ENCODE assay signal across 8 cellular contexts in genomic region chr1:11550664-11551283, GRCh38.
DNase-seq lines count a peak whose midpoint lies in the region; ATAC-seq and TF ChIP-seq lines count a peak whose summit lies in the region.

No MANE protein-coding gene starts in this region.

- in situ Hi-C loops in GM13976 (cut with MboI; ENCODE audit: low sequenced_read_pairs, unreplicated experiment), result no loop called here

- no peak for ATAC-seq in GM21786 (IDR thresholded peaks at IDR 0.05; ENCODE audit: unreplicated experiment)

- TF ChIP-seq CTCF in GM13976 (IDR thresholded peaks at IDR 0.05; ENCODE audit: borderline replicate concordance, control extremely low read depth, extremely low read depth, insufficient read depth, missing control alignments) (no peak), choroid plexus epithelial cell (conservative IDR thresholded peaks at IDR 0.05; ENCODE audit: low read depth, low read length) (no peak)

- DNase-seq in GM13976 (ENCODE audit: low spot score) (peak; percentile 70), OCI-M1 (lab: John Stamatoyannopoulos, UW) (peak; percentile 91), choroid plexus epithelial cell (ENCODE audit: low read depth) (peak; percentile 83), medulla oblongata (ENCODE audit: extremely low spot score) (peak; percentile 78), NCI-H128 (lab: John Stamatoyannopoulos, UW; ENCODE audit: unreplicated experiment) (no peak), NCI-H748 treated with DMSO at 0.1 percent for 48 hours (lab: John Stamatoyannopoulos, UW) (no peak), NCI-H524 (lab: John Stamatoyannopoulos, UW) (no peak)

- no peak overlapping the region for H3K4me3 ChIP-seq in choroid plexus epithelial cell (ENCODE audit: low read depth, low read length)

Comparison
In these comparisons a context has a peak if more than half of its experiments do, and no peak if none do; other contexts are left out.
1. DNase-seq: peak in GM13976 (single experiment), OCI-M1 (single experiment), choroid plexus epithelial cell (single experiment) and medulla oblongata (single experiment); none in NCI-H128 (single experiment), NCI-H748 treated with DMSO at 0.1 percent for 48 hours (single experiment) and NCI-H524 (0 of 2).